In the genomic region with DNA sequence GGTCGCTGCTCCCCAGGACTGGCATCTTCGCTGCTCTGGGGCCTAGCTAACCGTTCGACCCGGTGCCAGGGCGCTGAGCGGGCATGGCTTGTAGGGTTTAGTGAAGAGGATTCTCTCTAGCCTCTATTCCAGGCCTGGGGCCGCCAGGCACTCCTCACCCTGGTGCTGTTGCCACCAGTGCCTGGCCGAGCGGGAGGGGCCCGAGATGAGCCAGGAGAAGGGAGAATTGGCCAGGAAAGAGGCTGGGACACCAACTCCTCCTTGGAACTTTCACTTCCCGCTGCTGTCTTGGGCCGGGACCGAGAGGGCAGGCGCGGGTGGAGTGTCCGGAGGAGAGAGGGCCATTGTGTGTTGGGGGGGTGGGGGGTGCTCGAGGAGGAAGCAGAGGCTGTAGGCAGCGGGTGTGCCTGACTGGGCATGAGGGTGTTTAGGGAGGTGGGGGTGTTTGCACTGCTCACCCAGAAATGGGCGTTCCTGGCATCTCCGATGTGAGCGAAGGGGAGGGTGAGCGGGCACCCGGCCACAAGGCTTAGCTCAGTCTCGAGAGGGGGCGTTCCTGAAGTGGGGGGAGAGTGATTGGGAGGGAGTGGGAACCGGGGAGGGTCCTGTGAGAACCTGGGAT, we compare ENCODE assay signal across 8 cellular contexts. TPM values are rescaled to one million over a fixed set of nuclear protein-coding genes. Genes with fewer than 3 reads are reported as not detected.
DNase-seq lines count a peak whose midpoint lies in the region; ATAC-seq and TF ChIP-seq lines count a peak whose summit lies in the region.

No MANE protein-coding gene starts in this region.

- H3K4me3 ChIP-seq in WI38 (ENCODE audit: low read depth, low read length): peak overlapping the region; percentile 77

- peaks cover 27% of the 10 kb centered on the region for H3K4me1 Mint-ChIP-seq in chondrocyte (ENCODE audit: low read depth)

- ATAC-seq in left lobe of liver: peak; percentile 6
- no peak for ATAC-seq in GM18868 (IDR thresholded peaks at IDR 0.05; ENCODE audit: unreplicated experiment)

- H3K36me3 Mint-ChIP-seq in chondrocyte (ENCODE audit: low read depth): peaks cover 5% of the 10 kb centered on the region

- H3K27ac Mint-ChIP-seq in chondrocyte (ENCODE audit: unreplicated experiment): peak overlapping the region; percentile 68

- DNase-seq in SIG-M5 treated with dmso at 0.1 percent for 504 hours (lab: John Stamatoyannopoulos, UW; ENCODE audit: unreplicated experiment) (peak; percentile 61), SIG-M5 (lab: John Stamatoyannopoulos, UW) (no peak), NCI-H1092 (lab: John Stamatoyannopoulos, UW) (peak; percentile 38), chondrocyte (ENCODE audit: low spot score) (no peak), left lobe of liver (ENCODE audit: low spot score) (peak; percentile 59)
- DNase-seq in stimulated activated CD4-positive, alpha-beta T cell treated with anti-CD3 and anti-CD28 coated beads, Interleukin-4, amount 100 ng/mL, for 4 hours: peak; percentile 34 to 62

- no peaks in the 10 kb centered on the region for H3K27me3 Mint-ChIP-seq in chondrocyte (ENCODE audit: low read depth)

- no peaks in the 10 kb centered on the region for H3K9me3 Mint-ChIP-seq in chondrocyte (ENCODE audit: low read depth)

- peak overlapping the region; percentile 79 for H3K4me3 Mint-ChIP-seq in chondrocyte (ENCODE audit: unreplicated experiment)

- TF ChIP-seq CTCF in WI38 (IDR thresholded peaks at IDR 0.05; ENCODE audit: low read depth, low read length): no peak
- no peak for TF ChIP-seq CTCF in chondrocyte (IDR thresholded peaks at IDR 0.05)

RNA-seq across cellular contexts. Expression of gene ADAM15, which starts 0.8 kb away (rescaled TPM):
- total RNA-seq in chondrocyte (73.7 to 91.1 TPM (median 75.2 TPM) in 3 replicates), left lobe of liver (21.4 TPM)

RNA-seq across cellular contexts. Expression of gene EFNA4, which starts 11.7 kb away (rescaled TPM):
- total RNA-seq in chondrocyte: 8.9 to 10.6 TPM (median 9.7 TPM) in 3 replicates
- 3.3 TPM for total RNA-seq in left lobe of liver

RNA-seq across cellular contexts. Expression of gene DCST1, which starts 18.3 kb away (rescaled TPM):
- not detected in 3 replicates for total RNA-seq in chondrocyte
- total RNA-seq in left lobe of liver: 0.13 TPM

RNA-seq across cellular contexts. Expression of gene DCST2, which starts 18.3 kb away (rescaled TPM):
- 0.30 to 0.36 TPM (median 0.36 TPM) in 3 replicates for total RNA-seq in chondrocyte
- total RNA-seq in left lobe of liver: 1.4 TPM

RNA-seq across cellular contexts. Expression of gene EFNA3, which starts 26.7 kb away (rescaled TPM):
- 4.3 to 5.5 TPM (median 4.5 TPM) in 3 replicates for total RNA-seq in chondrocyte
- total RNA-seq in left lobe of liver: 0.43 TPM

Comparison
In these comparisons a context has a peak if more than half of its experiments do, and no peak if none do; other contexts are left out.
1. DNase-seq: peak in SIG-M5 treated with dmso at 0.1 percent for 504 hours (single experiment), NCI-H1092 (single experiment), left lobe of liver (single experiment) and stimulated activated CD4-positive, alpha-beta T cell treated with anti-CD3 and anti-CD28 coated beads, Interleukin-4, amount 100 ng/mL, for 4 hours (2 of 2); none in SIG-M5 (single experiment) and chondrocyte (single experiment).